21 cellular contexts compared by ENCODE assay signal in genomic region chr12:92304335-92305066, GRCh38.
DNase-seq lines count a peak whose midpoint lies in the region; ATAC-seq and TF ChIP-seq lines count a peak whose summit lies in the region.
"Had no signal": no experiment of that assay in that cellular context is flagged by ENCODE, and none has a peak within 500 bp of the region (broad histone marks: within the 10 kb centered on the region; RNA-seq: fewer than 3 reads in every experiment).

No MANE protein-coding gene starts in this region.

- intact Hi-C loops in uterus (cut with DNase I; ENCODE audit: low total_unique reads), result no loop called here

- CTCF ChIA-PET in SK-N-SH (lab: Yijun Ruan, JAX), result no interaction called here

- H3K4me1 ChIP-seq in SK-N-SH (ENCODE audit: control insufficient read depth in 1 of 2, insufficient read depth in 2 of 2, low read depth in 1 of 2, low read length in 1 of 2) (peaks cover 3 to 14% of the 10 kb centered on the region in 2 experiments), endodermal cell (ENCODE audit: control insufficient read depth, insufficient read depth, low read length) (no peaks in the 10 kb centered on the region), uterus (no peaks in the 10 kb centered on the region)
- H3K4me1 ChIP-seq: SJSA1 had no signal

- H4K20me1 ChIP-seq in SK-N-SH (ENCODE audit: insufficient read depth), result no peaks in the 10 kb centered on the region

- no peaks in the 10 kb centered on the region for H3K27me3 ChIP-seq in SK-N-SH (ENCODE audit: insufficient read depth)
- H3K27me3 ChIP-seq in endodermal cell (ENCODE audit: control insufficient read depth, insufficient read depth, low read length, poor library complexity, severe bottlenecking), result no peaks in the 10 kb centered on the region
- no peaks in the 10 kb centered on the region for H3K27me3 ChIP-seq in uterus
- H3K27me3 ChIP-seq: esophagus muscularis mucosa, SJSA1 had no signal

- H3K4me2 ChIP-seq in SK-N-SH, result no peak overlapping the region

- no peaks in the 10 kb centered on the region for H3K27me3 Mint-ChIP-seq in endodermal cell (ENCODE audit: insufficient read depth)
- H3K27me3 Mint-ChIP-seq in mesothelial cell of epicardium (ENCODE audit: low read depth), result no peaks in the 10 kb centered on the region
- no peaks in the 10 kb centered on the region for H3K27me3 Mint-ChIP-seq in progenitor cell of endocrine pancreas
- H3K27me3 Mint-ChIP-seq: CD4-positive, CD25-positive, alpha-beta regulatory T cell had no signal

- H3K79me2 ChIP-seq in SK-N-SH (ENCODE audit: insufficient read depth), result no peaks in the 10 kb centered on the region

- no peak for TF ChIP-seq EP300 in SK-N-SH (IDR thresholded peaks at IDR 0.05; ENCODE audit: borderline replicate concordance in 1 of 2, low read depth in 1 of 2, low read length in 1 of 2)

- H3K9me3 Mint-ChIP-seq in endodermal cell (no peaks in the 10 kb centered on the region), mesothelial cell of epicardium (peaks cover 3% of the 10 kb centered on the region), progenitor cell of endocrine pancreas (ENCODE audit: low read depth) (no peaks in the 10 kb centered on the region)

- H3K9me3 ChIP-seq in SK-N-SH (no peaks in the 10 kb centered on the region), endodermal cell (ENCODE audit: control insufficient read depth, low read length) (no peaks in the 10 kb centered on the region), uterus (no peaks in the 10 kb centered on the region)
- H3K9me3 ChIP-seq: esophagus muscularis mucosa, SJSA1 had no signal

- H2AFZ ChIP-seq in SK-N-SH (ENCODE audit: low read depth), result peak overlapping the region; percentile 63; the same call in 1 of the 2 replicates

- ATAC-seq in SK-N-SH treated with all-trans-retinoic acid at 6 μM for 48 hours, result no peak
- no peak for ATAC-seq in GM21447 (IDR thresholded peaks at IDR 0.05; ENCODE audit: unreplicated experiment)

- H3K9ac ChIP-seq in SK-N-SH (no peak overlapping the region), endodermal cell (ENCODE audit: extremely low read depth, low read length, poor library complexity, severe bottlenecking) (no peak overlapping the region)

- no peaks in the 10 kb centered on the region for H3K9me2 ChIP-seq in SK-N-SH

- 49% methylated on average over 5 of the region's 5 CpGs for WGBS in SK-N-SH (ENCODE audit: low lambda C conversion rate)
- WGBS in endodermal cell (ENCODE audit: insufficient coverage in 1 of 2, insufficient read length in 1 of 2), 2 experiments, result 46 to 57% methylated on average over 5 of the region's 5 CpGs

- peaks cover 18% of the 10 kb centered on the region for H3K4me1 Mint-ChIP-seq in endodermal cell
- H3K4me1 Mint-ChIP-seq in mesothelial cell of epicardium, result peaks cover 21% of the 10 kb centered on the region
- peaks cover 3% of the 10 kb centered on the region for H3K4me1 Mint-ChIP-seq in progenitor cell of endocrine pancreas (ENCODE audit: low read depth)

- DNase-seq in SK-N-SH (no peak), endodermal cell (no peak), mesothelial cell of epicardium (ENCODE audit: low spot score in 2 of 2, unreplicated experiment in 2 of 2) (no peak), uterus (no peak), progenitor cell of endocrine pancreas (ENCODE audit: low spot score, unreplicated experiment) (no peak), NCI-H2171 (lab: John Stamatoyannopoulos, UW) (no peak)
- DNase-seq: activated CD4-positive, alpha-beta T cell treated with anti-CD3 and anti-CD28 coated beads for 1 hour; activated CD8-positive, alpha-beta memory T cell treated with anti-CD3 and anti-CD28 coated beads, Interleukin-2, amount 50 U/mL, for 48 hours; CD4-positive, CD25-positive, alpha-beta regulatory T cell; KG1; kidney glomerular epithelial cell; NCI-H1417 treated with DMSO at 0.1 percent for 48 hours; NCI-H510A; posterior cingulate gyrus; stimulated activated naive CD4-positive, alpha-beta T cell treated with Interleukin-2 at 50 U/mL for 16 hours; T1000 had no signal

- H3K27ac ChIP-seq in SK-N-SH (ENCODE audit: low read depth in 2 of 2, low read length in 1 of 2) (no peak overlapping the region), endodermal cell (ENCODE audit: low read depth, low read length) (no peak overlapping the region), uterus (peak overlapping the region; percentile 34 to 67)
- H3K27ac ChIP-seq: HL-60, SJSA1 had no signal

- H3K36me3 Mint-ChIP-seq in endodermal cell (ENCODE audit: low read depth) (no peaks in the 10 kb centered on the region), mesothelial cell of epicardium (no peaks in the 10 kb centered on the region), progenitor cell of endocrine pancreas (ENCODE audit: insufficient read depth) (no peaks in the 10 kb centered on the region)

- no peak for TF ChIP-seq POLR2A in uterus (IDR thresholded peaks at IDR 0.05)

- H3F3A ChIP-seq in SK-N-SH (replicated peaks; ENCODE audit: insufficient read depth), result no peaks in the 10 kb centered on the region

- peak overlapping the region; percentile 44 for H3K27ac Mint-ChIP-seq in endodermal cell
- H3K27ac Mint-ChIP-seq in mesothelial cell of epicardium, result peak overlapping the region; percentile 65
- H3K27ac Mint-ChIP-seq in progenitor cell of endocrine pancreas, result no peak overlapping the region
- H3K27ac Mint-ChIP-seq: CD4-positive, CD25-positive, alpha-beta regulatory T cell had no signal

- TF ChIP-seq CTCF in SK-N-SH (IDR thresholded peaks at IDR 0.05) (no peak), endodermal cell (conservative IDR thresholded peaks at IDR 0.05) (no peak), mesothelial cell of epicardium (IDR thresholded peaks at IDR 0.05; ENCODE audit: unreplicated experiment) (no peak), uterus (IDR thresholded peaks at IDR 0.05) (no peak), progenitor cell of endocrine pancreas (IDR thresholded peaks at IDR 0.05; ENCODE audit: unreplicated experiment) (no peak)

- no peak overlapping the region for H3K4me3 Mint-ChIP-seq in endodermal cell
- no peak overlapping the region for H3K4me3 Mint-ChIP-seq in mesothelial cell of epicardium
- H3K4me3 Mint-ChIP-seq in progenitor cell of endocrine pancreas (ENCODE audit: low read depth), result no peak overlapping the region
- H3K4me3 Mint-ChIP-seq: CD4-positive, CD25-positive, alpha-beta regulatory T cell had no signal

- no peak for TF ChIP-seq RAD21 in SK-N-SH (IDR thresholded peaks at IDR 0.05; ENCODE audit: low read length)

- H3K4me3 ChIP-seq in SK-N-SH (ENCODE audit: low read depth in 2 of 2, low read length in 1 of 2) (no peak overlapping the region), endodermal cell (ENCODE audit: low read length) (no peak overlapping the region), uterus (no peak overlapping the region)
- H3K4me3 ChIP-seq: esophagus muscularis mucosa, SJSA1 had no signal

- POLR2A ChIA-PET in SK-N-SH (lab: Yijun Ruan, JAX), result no interaction called here

- no peaks in the 10 kb centered on the region for H3K36me3 ChIP-seq in SK-N-SH (replicated peaks in 1 of 2; ENCODE audit: control insufficient read depth in 1 of 2, insufficient read depth in 2 of 2, low read length in 1 of 2)
- no peaks in the 10 kb centered on the region for H3K36me3 ChIP-seq in endodermal cell (ENCODE audit: control insufficient read depth, insufficient read depth, low read length)
- no peaks in the 10 kb centered on the region for H3K36me3 ChIP-seq in uterus
- H3K36me3 ChIP-seq: esophagus muscularis mucosa, SJSA1 had no signal

TF ChIP-seq in SK-N-SH, 30 proteins besides CTCF, POLR2A, EP300 and RAD21 (continues in another document):
- TF ChIP-seq GABPA (IDR thresholded peaks at IDR 0.05; ENCODE audit: low read depth), result no peak
- no peak for TF ChIP-seq MAX (IDR thresholded peaks at IDR 0.05; ENCODE audit: low read depth)
- TF ChIP-seq FOXM1 (IDR thresholded peaks at IDR 0.05; ENCODE audit: low read depth), result no peak
- TF ChIP-seq NFIC (IDR thresholded peaks at IDR 0.05; ENCODE audit: borderline replicate concordance), result no peak
- TF ChIP-seq ELF1 (IDR thresholded peaks at IDR 0.05), result no peak
- TF ChIP-seq, protein P1, sequence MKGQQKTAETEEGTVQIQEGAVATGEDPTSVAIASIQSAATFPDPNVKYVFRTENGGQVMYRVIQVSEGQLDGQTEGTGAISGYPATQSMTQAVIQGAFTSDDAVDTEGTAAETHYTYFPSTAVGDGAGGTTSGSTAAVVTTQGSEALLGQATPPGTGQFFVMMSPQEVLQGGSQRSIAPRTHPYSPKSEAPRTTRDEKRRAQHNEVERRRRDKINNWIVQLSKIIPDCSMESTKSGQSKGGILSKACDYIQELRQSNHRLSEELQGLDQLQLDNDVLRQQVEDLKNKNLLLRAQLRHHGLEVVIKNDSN (IDR thresholded peaks at IDR 0.05; ENCODE audit: borderline replicate concordance, low read depth), result no peak
- no peak for TF ChIP-seq JUND (IDR thresholded peaks at IDR 0.05)
- no peak for TF ChIP-seq EZH2phosphoT487 (IDR thresholded peaks at IDR 0.05; ENCODE audit: borderline replicate concordance, low read depth)

TF ChIP-seq in SK-N-SH treated with all-trans-retinoic acid at 6 μM for 48 hours, 23 proteins besides CTCF, POLR2A, EP300 and RAD21 (continues in another document):
- no peak for TF ChIP-seq ZNF70 (CRISPR knock-in tag; IDR thresholded peaks at IDR 0.05)
- TF ChIP-seq, protein P2, sequence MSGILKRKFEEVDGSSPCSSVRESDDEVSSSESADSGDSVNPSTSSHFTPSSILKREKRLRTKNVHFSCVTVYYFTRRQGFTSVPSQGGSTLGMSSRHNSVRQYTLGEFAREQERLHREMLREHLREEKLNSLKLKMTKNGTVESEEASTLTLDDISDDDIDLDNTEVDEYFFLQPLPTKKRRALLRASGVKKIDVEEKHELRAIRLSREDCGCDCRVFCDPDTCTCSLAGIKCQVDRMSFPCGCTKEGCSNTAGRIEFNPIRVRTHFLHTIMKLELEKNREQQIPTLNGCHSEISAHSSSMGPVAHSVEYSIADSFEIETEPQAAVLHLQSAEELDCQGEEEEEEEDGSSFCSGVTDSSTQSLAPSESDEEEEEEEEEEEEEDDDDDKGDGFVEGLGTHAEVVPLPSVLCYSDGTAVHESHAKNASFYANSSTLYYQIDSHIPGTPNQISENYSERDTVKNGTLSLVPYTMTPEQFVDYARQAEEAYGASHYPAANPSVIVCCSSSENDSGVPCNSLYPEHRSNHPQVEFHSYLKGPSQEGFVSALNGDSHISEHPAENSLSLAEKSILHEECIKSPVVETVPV (CRISPR knock-in tag; IDR thresholded peaks at IDR 0.05), result no peak

Comparison
In these comparisons a context has a peak if more than half of its experiments do, and no peak if none do; other contexts are left out.
1. H3K27ac ChIP-seq: peak in uterus (2 of 2); none in SK-N-SH (0 of 2) and endodermal cell (single experiment).